In genomic region chr12:44847403-44847802, GRCh38 we compare ENCODE assay signal across 10 cellular contexts. TPM values are rescaled to one million over a fixed set of nuclear protein-coding genes. Genes with fewer than 3 reads are reported as not detected.
A peak's percentile ranks its signal among the peaks of the same experiment; 100 is the strongest.
DNase-seq lines count a peak whose midpoint lies in the region; ATAC-seq lines count a peak whose summit lies in the region.
"Had no signal": no experiment of that assay in that cellular context is flagged by ENCODE, and none has a peak within 500 bp of the region (broad histone marks: within the 10 kb centered on the region; RNA-seq: fewer than 3 reads in every experiment).

No MANE protein-coding gene starts in this region.

- H3K27me3 Mint-ChIP-seq in central memory CD8-positive, alpha-beta T cell, result no peaks in the 10 kb centered on the region

- ATAC-seq in GM18517 (IDR thresholded peaks at IDR 0.05; ENCODE audit: unreplicated experiment) (peak; percentile 16), GM21381 (IDR thresholded peaks at IDR 0.05; ENCODE audit: unreplicated experiment) (peak; percentile 14), HG03342 (IDR thresholded peaks at IDR 0.05; ENCODE audit: unreplicated experiment) (peak; percentile 17)
- peak; percentile 1 for ATAC-seq in central memory CD8-positive, alpha-beta T cell (replicated peaks; ENCODE audit: extremely low read depth, poor library complexity, severe bottlenecking)

- H3K27ac Mint-ChIP-seq in central memory CD8-positive, alpha-beta T cell (ENCODE audit: low read depth), result peak overlapping the region; percentile 98

- H3K4me3 ChIP-seq in MG63, result no peak overlapping the region
- H3K4me3 ChIP-seq: skin epidermis had no signal

- no peaks in the 10 kb centered on the region for H3K27me3 ChIP-seq in MG63

- H3K36me3 ChIP-seq in MG63, result no peaks in the 10 kb centered on the region

- no peak for DNase-seq in central memory CD8-positive, alpha-beta T cell (ENCODE audit: low spot score in 2 of 2)
- DNase-seq in HCEC 1CT, result no peak
- DNase-seq in superior temporal gyrus (ENCODE audit: extremely low spot score), result no peak
- DNase-seq in MG63, result no peak
- DNase-seq: DMS79 treated with DMSO at 0.1 percent for 48 hours, NCI-H1417 treated with DMSO at 0.1 percent for 48 hours had no signal

- peaks cover 15% of the 10 kb centered on the region for H3K36me3 Mint-ChIP-seq in central memory CD8-positive, alpha-beta T cell (ENCODE audit: insufficient read depth)

- no peaks in the 10 kb centered on the region for H3K9me3 Mint-ChIP-seq in central memory CD8-positive, alpha-beta T cell

- H3K4me1 Mint-ChIP-seq in central memory CD8-positive, alpha-beta T cell, result peaks cover 59% of the 10 kb centered on the region

- no peaks in the 10 kb centered on the region for H3K9me3 ChIP-seq in MG63

- H3K4me3 Mint-ChIP-seq in central memory CD8-positive, alpha-beta T cell, result peak overlapping the region; percentile 76

RNA-seq across cellular contexts. Expression of gene NELL2, which starts 28.7 kb away (rescaled TPM):
- 3.8 TPM in 1 of 2 replicates, not detected in the other for total RNA-seq in MG63 (2014; rRNA removed; shearing (Covaris generic); ENCODE audit: low replicate concordance)
